Comparison of ENCODE assay signal across 21 cellular contexts in genomic region chr4:153293675-153294057, GRCh38. TPM values are rescaled to one million over a fixed set of nuclear protein-coding genes. Genes with fewer than 3 reads are reported as not detected.
DNase-seq lines count a peak whose midpoint lies in the region; ATAC-seq and TF ChIP-seq lines count a peak whose summit lies in the region.
"Had no signal": no experiment of that assay in that cellular context is flagged by ENCODE, and none has a peak within 500 bp of the region (broad histone marks: within the 10 kb centered on the region; RNA-seq: fewer than 3 reads in every experiment).

No MANE protein-coding gene starts in this region.

- H3K9me3 Mint-ChIP-seq in endothelial cell (ENCODE audit: unreplicated experiment) (peaks cover 3% of the 10 kb centered on the region), nephron (peaks cover 9% of the 10 kb centered on the region)
- peaks cover 2% of the 10 kb centered on the region for H3K9me3 Mint-ChIP-seq in activated T-helper 2 cell treated with anti-CD3 and anti-CD28 coated beads, Interferon-gamma antibody, Interleukin-2, Interleukin-4, amounts not matched to agents 10 μg/mL and 5 μg/mL and 100 μg/mL, durations not matched to agents 14 hours and 24 hours and 36 hours

- no peak overlapping the region for H2AFZ ChIP-seq in SK-N-SH (ENCODE audit: low read depth)

- H3K4me3 Mint-ChIP-seq in endothelial cell (ENCODE audit: unreplicated experiment) (peak overlapping the region; percentile 45), nephron (no peak overlapping the region)
- H3K4me3 Mint-ChIP-seq in activated T-helper 2 cell treated with anti-CD3 and anti-CD28 coated beads, Interferon-gamma antibody, Interleukin-2, Interleukin-4, amounts not matched to agents 10 μg/mL and 5 μg/mL and 100 μg/mL, durations not matched to agents 14 hours and 24 hours and 36 hours (ENCODE audit: low read depth) = no peak overlapping the region
- H3K4me3 Mint-ChIP-seq: CD8-positive, alpha-beta T cell had no signal

- no peak for TF ChIP-seq RAD21 in SK-N-SH (IDR thresholded peaks at IDR 0.05; ENCODE audit: low read length)

- TF ChIP-seq POLR2A in heart left ventricle (IDR thresholded peaks at IDR 0.05) = no peak

- WGBS in heart left ventricle, 4 donors = 66 to 77% (median 69%) methylated on average over 5 of the region's 5 CpGs
- WGBS in SK-N-SH (ENCODE audit: low lambda C conversion rate) = 93% methylated on average over 5 of the region's 5 CpGs

- no peak overlapping the region for H3K27ac Mint-ChIP-seq in endothelial cell (ENCODE audit: unreplicated experiment)
- peak overlapping the region; percentile 64 to 96 (median 81) for H3K27ac Mint-ChIP-seq in nephron
- H3K27ac Mint-ChIP-seq in activated T-helper 2 cell treated with anti-CD3 and anti-CD28 coated beads, Interferon-gamma antibody, Interleukin-2, Interleukin-4, amounts not matched to agents 10 μg/mL and 5 μg/mL and 100 μg/mL, durations not matched to agents 14 hours and 24 hours and 36 hours = no peak overlapping the region
- H3K27ac Mint-ChIP-seq: CD8-positive, alpha-beta T cell had no signal

- CTCF ChIA-PET in SK-N-SH (lab: Yijun Ruan, JAX) = interaction anchor here (1.1 to 1.6 kb wide), 3 partner anchors 8 to 151 kb away, joined by 3 to 5 read pairs (median 5); no protein-coding TSS in a partner anchor

- H4K20me1 ChIP-seq in SK-N-SH (ENCODE audit: insufficient read depth) = no peaks in the 10 kb centered on the region

- H3K9me3 ChIP-seq in heart left ventricle = peaks cover 0 to 3% (median 0%) of the 10 kb centered on the region in 12 donors
- no peaks in the 10 kb centered on the region for H3K9me3 ChIP-seq in SK-N-SH
- H3K9me3 ChIP-seq: SJCRH30 had no signal

- H3K27me3 Mint-ChIP-seq in endothelial cell (ENCODE audit: unreplicated experiment) (no peaks in the 10 kb centered on the region), nephron (ENCODE audit: low read depth) (no peaks in the 10 kb centered on the region)
- H3K27me3 Mint-ChIP-seq in activated T-helper 2 cell treated with anti-CD3 and anti-CD28 coated beads, Interferon-gamma antibody, Interleukin-2, Interleukin-4, amounts not matched to agents 10 μg/mL and 5 μg/mL and 100 μg/mL, durations not matched to agents 14 hours and 24 hours and 36 hours (ENCODE audit: low read depth) = peaks cover 5% of the 10 kb centered on the region

- TF ChIP-seq EP300 in SK-N-SH (IDR thresholded peaks at IDR 0.05; ENCODE audit: borderline replicate concordance in 1 of 2, low read depth in 1 of 2, low read length in 1 of 2) = no peak

- DNase-seq in left cardiac atrium (no peak), heart left ventricle (no peak), endothelial cell (ENCODE audit: low spot score) (no peak), SK-N-SH (no peak)
- DNase-seq in activated T-helper 2 cell treated with anti-CD3 and anti-CD28 coated beads, Interferon-gamma antibody, Interleukin-2, Interleukin-4, amounts not matched to agents 10 μg/mL and 5 μg/mL and 100 μg/mL, durations not matched to agents 14 hours and 24 hours and 36 hours (ENCODE audit: low spot score) = no peak
- DNase-seq: AML-193; C1 segment of cervical spinal cord; CD8-positive, alpha-beta T cell; DMS53; GF-D8; NCI-H1105; NCI-H146; NCI-H2029; NCI-H226; NCI-H524 treated with DMSO at 0.1 percent for 48 hours; NCI-H82; SJCRH30 had no signal

- intact Hi-C loops in left cardiac atrium (cut with DNase I) (no loop called here), heart left ventricle (cut with DNase I) (no loop called here)
- intact Hi-C loops in activated T-helper 2 cell treated with anti-CD3 and anti-CD28 coated beads, Interferon-gamma antibody, Interleukin-2, Interleukin-4, amounts not matched to agents 10 μg/mL and 5 μg/mL and 100 μg/mL, durations not matched to agents 14 hours and 24 hours and 36 hours (cut with micrococcal nuclease) = no loop called here

- H3K4me2 ChIP-seq in SK-N-SH = no peak overlapping the region
- H3K4me2 ChIP-seq: KMS-11 had no signal

- H3K36me3 ChIP-seq in heart left ventricle (peaks cover 0 to 59% (median 12%) of the 10 kb centered on the region in 9 donors), SK-N-SH (replicated peaks in 1 of 2; ENCODE audit: control insufficient read depth in 1 of 2, insufficient read depth in 2 of 2, low read length in 1 of 2) (peaks cover 30 to 61% of the 10 kb centered on the region in 2 experiments)

- H3K4me1 ChIP-seq in heart left ventricle = peaks cover 0 to 32% (median 11%) of the 10 kb centered on the region in 12 donors
- H3K4me1 ChIP-seq in SK-N-SH (ENCODE audit: control insufficient read depth in 1 of 2, insufficient read depth in 2 of 2, low read depth in 1 of 2, low read length in 1 of 2) = peaks cover 0 to 6% of the 10 kb centered on the region in 2 experiments; a peak in 2 of 4 replicates
- H3K4me1 ChIP-seq: SJCRH30 had no signal

- H3K36me3 Mint-ChIP-seq in endothelial cell (ENCODE audit: low read depth, unreplicated experiment) (peaks cover 38% of the 10 kb centered on the region), nephron (ENCODE audit: low read depth) (peaks cover 74% of the 10 kb centered on the region)
- no peaks in the 10 kb centered on the region for H3K36me3 Mint-ChIP-seq in activated T-helper 2 cell treated with anti-CD3 and anti-CD28 coated beads, Interferon-gamma antibody, Interleukin-2, Interleukin-4, amounts not matched to agents 10 μg/mL and 5 μg/mL and 100 μg/mL, durations not matched to agents 14 hours and 24 hours and 36 hours (ENCODE audit: low read depth)

- no peaks in the 10 kb centered on the region for H3K9me2 ChIP-seq in SK-N-SH

- POLR2A ChIA-PET in SK-N-SH (lab: Yijun Ruan, JAX) = no interaction called here

- H3K27ac ChIP-seq in heart left ventricle (no peak overlapping the region), SK-N-SH (ENCODE audit: low read depth in 2 of 2, low read length in 1 of 2) (no peak overlapping the region)
- H3K27ac ChIP-seq: KMS-11, SJCRH30 had no signal

- H3K4me1 Mint-ChIP-seq in endothelial cell (ENCODE audit: unreplicated experiment) (no peaks in the 10 kb centered on the region), nephron (peaks cover 36% of the 10 kb centered on the region)
- H3K4me1 Mint-ChIP-seq in activated T-helper 2 cell treated with anti-CD3 and anti-CD28 coated beads, Interferon-gamma antibody, Interleukin-2, Interleukin-4, amounts not matched to agents 10 μg/mL and 5 μg/mL and 100 μg/mL, durations not matched to agents 14 hours and 24 hours and 36 hours (ENCODE audit: low read depth) = peaks cover 5% of the 10 kb centered on the region

- H3F3A ChIP-seq in SK-N-SH (replicated peaks; ENCODE audit: insufficient read depth) = peaks cover 2% of the 10 kb centered on the region

- ATAC-seq in left cardiac atrium = peak; percentile 25 to 67
- no peak for ATAC-seq in heart left ventricle
- ATAC-seq in HG03196 (IDR thresholded peaks at IDR 0.05; ENCODE audit: unreplicated experiment) = no peak
- ATAC-seq: CD8-positive, alpha-beta T cell; HCT116 had no signal

- H3K4me3 ChIP-seq in heart left ventricle (no peak overlapping the region), SK-N-SH (ENCODE audit: low read depth in 2 of 2, low read length in 1 of 2) (no peak overlapping the region)
- H3K4me3 ChIP-seq: SJCRH30 had no signal

- TF ChIP-seq CTCF in heart left ventricle (IDR thresholded peaks at IDR 0.05) (no peak), endothelial cell (IDR thresholded peaks at IDR 0.05; ENCODE audit: unreplicated experiment) (no peak), nephron (IDR thresholded peaks at IDR 0.05; ENCODE audit: unreplicated experiment in 3 of 3) (no peak), SK-N-SH (IDR thresholded peaks at IDR 0.05) (no peak)

- H3K27me3 ChIP-seq in heart left ventricle (no peaks in the 10 kb centered on the region), SK-N-SH (ENCODE audit: insufficient read depth) (no peaks in the 10 kb centered on the region)
- H3K27me3 ChIP-seq: SJCRH30 had no signal

- no peaks in the 10 kb centered on the region; the same call in 1 of the 2 replicates for H3K79me2 ChIP-seq in SK-N-SH (ENCODE audit: insufficient read depth)

- no peak overlapping the region for H3K9ac ChIP-seq in SK-N-SH
- H3K9ac ChIP-seq: KMS-11 had no signal

TF ChIP-seq in SK-N-SH, 30 proteins besides CTCF, POLR2A, EP300 and RAD21:
- no peak for TF ChIP-seq FOSL2 (IDR thresholded peaks at IDR 0.05; ENCODE audit: borderline replicate concordance, low read depth)
TF ChIP-seq in SK-N-SH: peak in this region for 0.

RNA-seq across cellular contexts. Expression of gene MND1, which starts 50.8 kb away (rescaled TPM):
- total RNA-seq in left cardiac atrium (under 1 TPM in 1 of 2 donors, not detected in 1; 0.62 TPM), heart left ventricle (1 to 10 TPM in 1 of 9 donors, under 1 TPM in 2, not detected in 6; 0.30 to 1.3 (median 0.73) TPM), endothelial cell (ENCODE audit: unreplicated experiment) (5.5 TPM)
- polyA plus RNA-seq in heart left ventricle (under 1 TPM; 0.27 to 0.40 TPM), SK-N-SH (2012; rRNA removed) (1.3 and 2.4 TPM in 2 replicates)
- total RNA-seq in activated T-helper 2 cell treated with anti-CD3 and anti-CD28 coated beads, Interferon-gamma antibody, Interleukin-2, Interleukin-4, amounts not matched to agents 10 μg/mL and 5 μg/mL and 100 μg/mL, durations not matched to agents 14 hours and 24 hours and 36 hours = 15.4 and 17.8 TPM in 2 replicates
- 3.8 and 6.8 TPM in 2 replicates for polyA plus RNA-seq in SK-N-SH (2012; cell fraction: cytosol; rRNA removed)
- 0.33 and 0.68 TPM in 2 replicates for polyA plus RNA-seq in SK-N-SH (2012; cell fraction: nucleus; rRNA removed)
- total RNA-seq: CD8-positive, alpha-beta T cell had no signal

Comparison
In these comparisons a context has a peak if more than half of its experiments do, and no peak if none do; other contexts are left out.
1. ATAC-seq: peak in left cardiac atrium (2 of 2); none in heart left ventricle (0 of 4) and HG03196 (single experiment).
2. H3K27ac Mint-ChIP-seq: peak in nephron (3 of 3); none in endothelial cell (single experiment) and activated T-helper 2 cell treated with anti-CD3 and anti-CD28 coated beads, Interferon-gamma antibody, Interleukin-2, Interleukin-4, amounts not matched to agents 10 μg/mL and 5 μg/mL and 100 μg/mL, durations not matched to agents 14 hours and 24 hours and 36 hours (single experiment).